2 cellular contexts compared by ENCODE assay signal in genomic region chr5:90410178-90410762, GRCh38.
TF ChIP-seq lines count a peak whose summit lies in the region.

No MANE protein-coding gene starts in this region.

TF ChIP-seq in HEK293, 187 proteins besides CTCF, POLR2A, EP300 and RAD21 (continued from another document and continues in another):
- TF ChIP-seq ZBTB44 (tag by site-specific recombination; IDR thresholded peaks at IDR 0.05) (no peak), PBX3 (CRISPR knock-in tag; IDR thresholded peaks at IDR 0.05) (no peak), ZNF324 (tag by site-specific recombination; IDR thresholded peaks at IDR 0.05) (0 out of 2 replicates have a peak, but pooled peaks have one; percentile 24), ZNF184 (tag by site-specific recombination; IDR thresholded peaks at IDR 0.05) (no peak), ZNF501 (tag by site-specific recombination; IDR thresholded peaks at IDR 0.05) (peak; percentile 70), SP2 (tag by site-specific recombination; IDR thresholded peaks at IDR 0.05) (no peak), ZFHX2 (tag by site-specific recombination; conservative IDR thresholded peaks at IDR 0.05) (no peak), KLF7 (tag by site-specific recombination; IDR thresholded peaks at IDR 0.05; ENCODE audit: borderline replicate concordance) (0 out of 2 replicates have a peak, but pooled peaks have one; percentile 16), ZNF341 (tag by site-specific recombination; IDR thresholded peaks at IDR 0.05; ENCODE audit: low read depth) (no peak), WT1 (tag by site-specific recombination; IDR thresholded peaks at IDR 0.05) (0 out of 2 replicates have a peak, but pooled peaks have one; percentile 16), ZNF114 (tag by site-specific recombination; IDR thresholded peaks at IDR 0.05) (no peak), ZNF274 (IDR thresholded peaks at IDR 0.05; ENCODE audit: low read length) (no peak), ZNF274 (tag by site-specific recombination; IDR thresholded peaks at IDR 0.05; ENCODE audit: borderline replicate concordance) (no peak), ZBTB8A (tag by site-specific recombination; IDR thresholded peaks at IDR 0.05) (no peak), GLI4 (tag by site-specific recombination; IDR thresholded peaks at IDR 0.05) (0 out of 2 replicates have a peak, but pooled peaks have one; percentile 41), REPIN1 (tag by site-specific recombination; IDR thresholded peaks at IDR 0.05; ENCODE audit: low read depth) (0 out of 2 replicates have a peak, but pooled peaks have one; percentile 71)
- TF ChIP-seq, protein P1, sequence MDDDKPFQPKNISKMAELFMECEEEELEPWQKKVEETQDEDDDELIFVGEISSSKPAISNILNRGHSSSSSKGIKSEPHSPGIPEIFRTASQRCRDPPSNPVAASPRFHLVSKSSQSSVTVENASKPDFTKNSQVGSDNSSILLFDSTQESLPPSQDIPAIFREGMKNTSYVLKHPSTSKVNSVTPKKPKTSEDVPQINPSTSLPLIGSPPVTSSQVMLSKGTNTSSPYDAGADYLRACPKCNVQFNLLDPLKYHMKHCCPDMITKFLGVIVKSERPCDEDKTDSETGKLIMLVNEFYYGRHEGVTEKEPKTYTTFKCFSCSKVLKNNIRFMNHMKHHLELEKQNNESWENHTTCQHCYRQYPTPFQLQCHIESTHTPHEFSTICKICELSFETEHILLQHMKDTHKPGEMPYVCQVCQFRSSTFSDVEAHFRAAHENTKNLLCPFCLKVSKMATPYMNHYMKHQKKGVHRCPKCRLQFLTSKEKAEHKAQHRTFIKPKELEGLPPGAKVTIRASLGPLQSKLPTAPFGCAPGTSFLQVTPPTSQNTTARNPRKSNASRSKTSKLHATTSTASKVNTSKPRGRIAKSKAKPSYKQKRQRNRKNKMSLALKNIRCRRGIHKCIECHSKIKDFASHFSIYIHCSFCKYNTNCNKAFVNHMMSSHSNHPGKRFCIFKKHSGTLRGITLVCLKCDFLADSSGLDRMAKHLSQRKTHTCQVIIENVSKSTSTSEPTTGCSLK (tag by site-specific recombination; IDR thresholded peaks at IDR 0.05): no peak
- TF ChIP-seq, protein P2, sequence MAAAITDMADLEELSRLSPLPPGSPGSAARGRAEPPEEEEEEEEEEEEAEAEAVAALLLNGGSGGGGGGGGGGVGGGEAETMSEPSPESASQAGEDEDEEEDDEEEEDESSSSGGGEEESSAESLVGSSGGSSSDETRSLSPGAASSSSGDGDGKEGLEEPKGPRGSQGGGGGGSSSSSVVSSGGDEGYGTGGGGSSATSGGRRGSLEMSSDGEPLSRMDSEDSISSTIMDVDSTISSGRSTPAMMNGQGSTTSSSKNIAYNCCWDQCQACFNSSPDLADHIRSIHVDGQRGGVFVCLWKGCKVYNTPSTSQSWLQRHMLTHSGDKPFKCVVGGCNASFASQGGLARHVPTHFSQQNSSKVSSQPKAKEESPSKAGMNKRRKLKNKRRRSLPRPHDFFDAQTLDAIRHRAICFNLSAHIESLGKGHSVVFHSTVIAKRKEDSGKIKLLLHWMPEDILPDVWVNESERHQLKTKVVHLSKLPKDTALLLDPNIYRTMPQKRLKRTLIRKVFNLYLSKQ (tag by site-specific recombination; IDR thresholded peaks at IDR 0.05; ENCODE audit: borderline replicate concordance): no peak
- TF ChIP-seq, protein P3, sequence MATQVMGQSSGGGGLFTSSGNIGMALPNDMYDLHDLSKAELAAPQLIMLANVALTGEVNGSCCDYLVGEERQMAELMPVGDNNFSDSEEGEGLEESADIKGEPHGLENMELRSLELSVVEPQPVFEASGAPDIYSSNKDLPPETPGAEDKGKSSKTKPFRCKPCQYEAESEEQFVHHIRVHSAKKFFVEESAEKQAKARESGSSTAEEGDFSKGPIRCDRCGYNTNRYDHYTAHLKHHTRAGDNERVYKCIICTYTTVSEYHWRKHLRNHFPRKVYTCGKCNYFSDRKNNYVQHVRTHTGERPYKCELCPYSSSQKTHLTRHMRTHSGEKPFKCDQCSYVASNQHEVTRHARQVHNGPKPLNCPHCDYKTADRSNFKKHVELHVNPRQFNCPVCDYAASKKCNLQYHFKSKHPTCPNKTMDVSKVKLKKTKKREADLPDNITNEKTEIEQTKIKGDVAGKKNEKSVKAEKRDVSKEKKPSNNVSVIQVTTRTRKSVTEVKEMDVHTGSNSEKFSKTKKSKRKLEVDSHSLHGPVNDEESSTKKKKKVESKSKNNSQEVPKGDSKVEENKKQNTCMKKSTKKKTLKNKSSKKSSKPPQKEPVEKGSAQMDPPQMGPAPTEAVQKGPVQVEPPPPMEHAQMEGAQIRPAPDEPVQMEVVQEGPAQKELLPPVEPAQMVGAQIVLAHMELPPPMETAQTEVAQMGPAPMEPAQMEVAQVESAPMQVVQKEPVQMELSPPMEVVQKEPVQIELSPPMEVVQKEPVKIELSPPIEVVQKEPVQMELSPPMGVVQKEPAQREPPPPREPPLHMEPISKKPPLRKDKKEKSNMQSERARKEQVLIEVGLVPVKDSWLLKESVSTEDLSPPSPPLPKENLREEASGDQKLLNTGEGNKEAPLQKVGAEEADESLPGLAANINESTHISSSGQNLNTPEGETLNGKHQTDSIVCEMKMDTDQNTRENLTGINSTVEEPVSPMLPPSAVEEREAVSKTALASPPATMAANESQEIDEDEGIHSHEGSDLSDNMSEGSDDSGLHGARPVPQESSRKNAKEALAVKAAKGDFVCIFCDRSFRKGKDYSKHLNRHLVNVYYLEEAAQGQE (tag by site-specific recombination; IDR thresholded peaks at IDR 0.05): peak; percentile 63; the same call in 1 of the 2 replicates

TF ChIP-seq in K562, 482 proteins besides CTCF, POLR2A, EP300 and RAD21 (continued from another document and continues in another):
- TF ChIP-seq, protein P4, sequence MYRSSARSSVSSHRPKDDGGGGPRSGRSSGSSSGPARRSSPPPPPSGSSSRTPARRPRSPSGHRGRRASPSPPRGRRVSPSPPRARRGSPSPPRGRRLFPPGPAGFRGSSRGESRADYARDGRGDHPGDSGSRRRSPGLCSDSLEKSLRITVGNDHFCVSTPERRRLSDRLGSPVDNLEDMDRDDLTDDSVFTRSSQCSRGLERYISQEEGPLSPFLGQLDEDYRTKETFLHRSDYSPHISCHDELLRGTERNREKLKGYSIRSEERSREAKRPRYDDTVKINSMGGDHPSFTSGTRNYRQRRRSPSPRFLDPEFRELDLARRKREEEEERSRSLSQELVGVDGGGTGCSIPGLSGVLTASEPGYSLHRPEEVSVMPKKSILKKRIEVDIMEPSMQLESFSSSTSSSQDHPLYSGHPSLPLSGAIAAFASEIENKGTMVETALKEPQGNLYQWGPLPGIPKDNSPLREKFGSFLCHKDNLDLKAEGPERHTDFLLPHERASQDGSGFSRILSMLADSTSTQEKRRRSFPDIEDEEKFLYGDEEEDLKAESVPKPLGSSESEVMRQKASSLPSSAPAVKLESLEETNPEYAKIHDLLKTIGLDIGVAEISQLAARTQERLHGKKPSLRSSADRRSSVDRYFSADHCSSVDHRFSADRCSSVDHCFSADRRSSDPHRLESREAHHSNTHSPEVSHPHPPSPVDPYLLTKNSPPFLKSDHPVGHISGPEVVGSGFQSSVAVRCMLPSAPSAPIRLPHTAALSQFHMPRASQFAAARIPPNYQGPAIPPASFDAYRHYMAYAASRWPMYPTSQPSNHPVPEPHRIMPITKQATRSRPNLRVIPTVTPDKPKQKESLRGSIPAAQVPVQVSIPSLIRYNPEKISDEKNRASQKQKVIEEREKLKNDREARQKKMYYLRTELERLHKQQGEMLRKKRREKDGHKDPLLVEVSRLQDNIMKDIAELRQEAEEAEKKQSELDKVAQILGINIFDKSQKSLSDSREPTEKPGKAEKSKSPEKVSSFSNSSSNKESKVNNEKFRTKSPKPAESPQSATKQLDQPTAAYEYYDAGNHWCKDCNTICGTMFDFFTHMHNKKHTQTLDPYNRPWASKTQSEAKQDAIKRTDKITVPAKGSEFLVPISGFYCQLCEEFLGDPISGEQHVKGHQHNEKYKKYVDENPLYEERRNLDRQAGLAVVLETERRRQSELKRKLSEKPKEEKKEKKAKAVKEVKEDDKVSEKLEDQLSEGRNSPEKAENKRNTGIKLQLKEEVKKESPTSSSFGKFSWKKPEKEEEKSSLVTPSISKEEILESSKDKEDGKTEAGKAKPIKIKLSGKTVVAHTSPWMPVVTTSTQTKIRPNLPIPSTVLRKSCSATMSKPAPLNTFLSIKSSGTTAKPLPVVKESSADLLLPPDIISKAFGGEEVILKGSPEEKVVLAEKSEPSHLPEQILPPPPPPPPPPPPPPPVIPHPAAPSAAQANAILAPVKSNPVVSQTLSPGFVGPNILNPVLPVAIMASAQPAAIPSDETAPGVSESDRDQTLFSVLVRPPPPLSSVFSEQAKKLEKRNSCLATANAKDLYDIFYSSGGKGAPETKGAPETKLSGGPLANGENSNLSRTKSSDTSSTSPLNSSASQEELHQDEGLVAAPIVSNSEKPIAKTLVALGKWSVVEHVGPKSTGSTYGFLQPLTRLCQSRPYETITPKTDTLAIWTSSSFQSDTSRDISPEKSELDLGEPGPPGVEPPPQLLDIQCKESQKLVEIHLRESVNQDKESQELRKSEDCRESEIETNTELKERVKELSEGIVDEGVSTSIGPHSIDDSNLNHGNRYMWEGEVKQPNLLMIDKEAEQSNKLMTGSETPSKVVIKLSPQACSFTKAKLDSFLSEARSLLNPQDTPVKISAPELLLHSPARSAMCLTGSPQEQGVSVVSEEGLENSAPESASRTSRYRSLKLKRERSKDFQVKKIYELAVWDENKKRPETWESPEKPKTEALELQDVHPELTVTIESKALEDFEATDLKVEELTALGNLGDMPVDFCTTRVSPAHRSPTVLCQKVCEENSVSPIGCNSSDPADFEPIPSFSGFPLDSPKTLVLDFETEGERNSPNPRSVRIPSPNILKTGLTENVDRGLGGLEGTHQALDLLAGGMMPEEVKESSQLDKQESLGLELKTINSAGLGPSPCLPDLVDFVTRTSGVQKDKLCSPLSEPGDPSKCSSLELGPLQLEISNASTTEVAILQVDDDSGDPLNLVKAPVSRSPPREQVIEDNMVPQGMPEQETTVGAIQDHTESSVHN (IDR thresholded peaks at IDR 0.05; ENCODE audit: borderline replicate concordance in 1 of 2, low read depth in 1 of 2): 0 out of 4 replicates have a peak, but pooled peaks of 1 of the 2 experiments have one; percentile 42
- TF ChIP-seq ZNF165 (CRISPR knock-in tag; IDR thresholded peaks at IDR 0.05; ENCODE audit: borderline replicate concordance): no peak
- TF ChIP-seq BRD9 (IDR thresholded peaks at IDR 0.05; ENCODE audit: low read depth, partially characterized antibody): peak; percentile 80
- no peak for TF ChIP-seq PPARD (CRISPR knock-in tag; IDR thresholded peaks at IDR 0.05)
- no peak for TF ChIP-seq ZNF644 (tag; IDR thresholded peaks at IDR 0.05; ENCODE audit: low read depth)
- TF ChIP-seq HDAC2 (IDR thresholded peaks at IDR 0.05): peak; percentile 56; the same call in 1 of the 2 replicates
- no peak for TF ChIP-seq NCOA4 (IDR thresholded peaks at IDR 0.05; ENCODE audit: partially characterized antibody)
- no peak for TF ChIP-seq SRSF7 (optimal IDR thresholded peaks at IDR 0.05; ENCODE audit: low read depth, low read length)
- TF ChIP-seq, protein P5, sequence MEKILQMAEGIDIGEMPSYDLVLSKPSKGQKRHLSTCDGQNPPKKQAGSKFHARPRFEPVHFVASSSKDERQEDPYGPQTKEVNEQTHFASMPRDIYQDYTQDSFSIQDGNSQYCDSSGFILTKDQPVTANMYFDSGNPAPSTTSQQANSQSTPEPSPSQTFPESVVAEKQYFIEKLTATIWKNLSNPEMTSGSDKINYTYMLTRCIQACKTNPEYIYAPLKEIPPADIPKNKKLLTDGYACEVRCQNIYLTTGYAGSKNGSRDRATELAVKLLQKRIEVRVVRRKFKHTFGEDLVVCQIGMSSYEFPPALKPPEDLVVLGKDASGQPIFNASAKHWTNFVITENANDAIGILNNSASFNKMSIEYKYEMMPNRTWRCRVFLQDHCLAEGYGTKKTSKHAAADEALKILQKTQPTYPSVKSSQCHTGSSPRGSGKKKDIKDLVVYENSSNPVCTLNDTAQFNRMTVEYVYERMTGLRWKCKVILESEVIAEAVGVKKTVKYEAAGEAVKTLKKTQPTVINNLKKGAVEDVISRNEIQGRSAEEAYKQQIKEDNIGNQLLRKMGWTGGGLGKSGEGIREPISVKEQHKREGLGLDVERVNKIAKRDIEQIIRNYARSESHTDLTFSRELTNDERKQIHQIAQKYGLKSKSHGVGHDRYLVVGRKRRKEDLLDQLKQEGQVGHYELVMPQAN (IDR thresholded peaks at IDR 0.05; ENCODE audit: borderline replicate concordance): peak; percentile 49; the same call in 1 of the 2 replicates
- no peak for TF ChIP-seq E2F3 (CRISPR knock-in tag; IDR thresholded peaks at IDR 0.05)
- no peak for TF ChIP-seq ZNF311 (CRISPR knock-in tag; IDR thresholded peaks at IDR 0.05)
- no peak for TF ChIP-seq TFAM (CRISPR knock-in tag; conservative IDR thresholded peaks at IDR 0.05)
- peak in 1 of 2 experiments; percentile 2; a peak in 2 of 4 replicates for TF ChIP-seq ARNT (IDR thresholded peaks at IDR 0.05)
- peak; percentile 32; the same call in 1 of the 2 replicates for TF ChIP-seq CC2D1A (IDR thresholded peaks at IDR 0.05)
- TF ChIP-seq, protein P6, sequence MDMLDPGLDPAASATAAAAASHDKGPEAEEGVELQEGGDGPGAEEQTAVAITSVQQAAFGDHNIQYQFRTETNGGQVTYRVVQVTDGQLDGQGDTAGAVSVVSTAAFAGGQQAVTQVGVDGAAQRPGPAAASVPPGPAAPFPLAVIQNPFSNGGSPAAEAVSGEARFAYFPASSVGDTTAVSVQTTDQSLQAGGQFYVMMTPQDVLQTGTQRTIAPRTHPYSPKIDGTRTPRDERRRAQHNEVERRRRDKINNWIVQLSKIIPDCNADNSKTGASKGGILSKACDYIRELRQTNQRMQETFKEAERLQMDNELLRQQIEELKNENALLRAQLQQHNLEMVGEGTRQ (CRISPR knock-in tag; IDR thresholded peaks at IDR 0.05): no peak
- TF ChIP-seq PYGO2 (tag; IDR thresholded peaks at IDR 0.05): no peak
- TF ChIP-seq KDM2B (CRISPR knock-in tag; IDR thresholded peaks at IDR 0.05): 0 out of 2 replicates have a peak, but pooled peaks have one; percentile 37
- peak; percentile 28; the same call in 1 of the 2 replicates for TF ChIP-seq BCOR (IDR thresholded peaks at IDR 0.05)
- peak in 1 of 2 experiments; percentile 84; a peak in 2 of 4 replicates for TF ChIP-seq MLLT1 (IDR thresholded peaks at IDR 0.05)
- no peak for TF ChIP-seq SIRT6 (IDR thresholded peaks at IDR 0.05; ENCODE audit: low read depth, low read length)
- TF ChIP-seq STAT5B (CRISPR knock-in tag; IDR thresholded peaks at IDR 0.05): no peak
- TF ChIP-seq PHF8 (IDR thresholded peaks at IDR 0.05; ENCODE audit: borderline replicate concordance, low read length): no peak; the same call in 1 of the 2 replicates
- peak; percentile 48 for TF ChIP-seq SAP30 (IDR thresholded peaks at IDR 0.05; ENCODE audit: borderline replicate concordance, insufficient read depth, low read depth, low read length, poor library complexity, severe bottlenecking)
- peak; percentile 52 for TF ChIP-seq SMARCE1 (IDR thresholded peaks at IDR 0.05)
- no peak for TF ChIP-seq SPI1 (IDR thresholded peaks at IDR 0.05; ENCODE audit: borderline replicate concordance, low read depth, low read length)
- TF ChIP-seq NBN (IDR thresholded peaks at IDR 0.05; ENCODE audit: low read depth): 0 out of 2 replicates have a peak, but pooled peaks have one; percentile 16
- TF ChIP-seq PTRF (tag; IDR thresholded peaks at IDR 0.05): no peak
- TF ChIP-seq L3MBTL2 (IDR thresholded peaks at IDR 0.05): peak; percentile 82; the same call in 1 of the 2 replicates
- TF ChIP-seq C11orf30 (IDR thresholded peaks at IDR 0.05; ENCODE audit: low read depth): peak; percentile 46
